3 cellular contexts compared by ENCODE assay signal in the genomic region with DNA sequence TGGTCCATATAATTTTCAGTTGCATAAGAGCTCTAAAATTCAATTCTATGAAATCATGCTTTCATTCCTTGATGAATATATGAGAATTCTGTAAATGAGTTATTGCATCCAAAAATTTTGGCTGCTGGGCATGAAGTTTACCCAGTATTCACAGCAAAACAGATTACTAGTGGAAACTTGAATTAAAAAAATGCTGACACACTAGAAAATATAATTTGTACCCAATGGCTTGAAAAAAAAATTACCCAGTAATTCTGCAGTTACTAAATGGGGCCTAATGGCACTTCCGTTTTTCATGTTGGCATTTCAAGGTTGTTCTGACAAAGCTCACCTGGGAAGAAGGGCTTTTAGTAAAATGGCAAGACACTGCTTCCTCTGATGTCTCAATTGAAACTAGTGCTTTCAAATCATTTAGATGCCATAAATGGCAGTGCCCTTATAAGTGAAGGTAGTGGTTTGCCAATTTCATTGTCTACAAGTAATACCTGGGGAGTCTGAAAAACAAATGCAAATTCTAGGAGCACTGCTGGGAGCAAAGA.
TF ChIP-seq lines count a peak whose summit lies in the region.

No MANE protein-coding gene starts in this region.

TF ChIP-seq in A549, 52 proteins besides CTCF, POLR2A, EP300 and RAD21 (continued from another document):
- TF ChIP-seq, protein P1, sequence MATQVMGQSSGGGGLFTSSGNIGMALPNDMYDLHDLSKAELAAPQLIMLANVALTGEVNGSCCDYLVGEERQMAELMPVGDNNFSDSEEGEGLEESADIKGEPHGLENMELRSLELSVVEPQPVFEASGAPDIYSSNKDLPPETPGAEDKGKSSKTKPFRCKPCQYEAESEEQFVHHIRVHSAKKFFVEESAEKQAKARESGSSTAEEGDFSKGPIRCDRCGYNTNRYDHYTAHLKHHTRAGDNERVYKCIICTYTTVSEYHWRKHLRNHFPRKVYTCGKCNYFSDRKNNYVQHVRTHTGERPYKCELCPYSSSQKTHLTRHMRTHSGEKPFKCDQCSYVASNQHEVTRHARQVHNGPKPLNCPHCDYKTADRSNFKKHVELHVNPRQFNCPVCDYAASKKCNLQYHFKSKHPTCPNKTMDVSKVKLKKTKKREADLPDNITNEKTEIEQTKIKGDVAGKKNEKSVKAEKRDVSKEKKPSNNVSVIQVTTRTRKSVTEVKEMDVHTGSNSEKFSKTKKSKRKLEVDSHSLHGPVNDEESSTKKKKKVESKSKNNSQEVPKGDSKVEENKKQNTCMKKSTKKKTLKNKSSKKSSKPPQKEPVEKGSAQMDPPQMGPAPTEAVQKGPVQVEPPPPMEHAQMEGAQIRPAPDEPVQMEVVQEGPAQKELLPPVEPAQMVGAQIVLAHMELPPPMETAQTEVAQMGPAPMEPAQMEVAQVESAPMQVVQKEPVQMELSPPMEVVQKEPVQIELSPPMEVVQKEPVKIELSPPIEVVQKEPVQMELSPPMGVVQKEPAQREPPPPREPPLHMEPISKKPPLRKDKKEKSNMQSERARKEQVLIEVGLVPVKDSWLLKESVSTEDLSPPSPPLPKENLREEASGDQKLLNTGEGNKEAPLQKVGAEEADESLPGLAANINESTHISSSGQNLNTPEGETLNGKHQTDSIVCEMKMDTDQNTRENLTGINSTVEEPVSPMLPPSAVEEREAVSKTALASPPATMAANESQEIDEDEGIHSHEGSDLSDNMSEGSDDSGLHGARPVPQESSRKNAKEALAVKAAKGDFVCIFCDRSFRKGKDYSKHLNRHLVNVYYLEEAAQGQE (IDR thresholded peaks at IDR 0.05) = no peak
- TF ChIP-seq ZFP36 (IDR thresholded peaks at IDR 0.05; ENCODE audit: borderline replicate concordance, partially characterized antibody) (no peak), FOXS1 (CRISPR knock-in tag; IDR thresholded peaks at IDR 0.05) (no peak), MAZ (IDR thresholded peaks at IDR 0.05; ENCODE audit: borderline replicate concordance, low read depth, low read length) (no peak), RFX5 (IDR thresholded peaks at IDR 0.05) (no peak), MAFK (IDR thresholded peaks at IDR 0.05; ENCODE audit: partially characterized antibody) (peak; percentile 86)
- TF ChIP-seq, protein P2, sequence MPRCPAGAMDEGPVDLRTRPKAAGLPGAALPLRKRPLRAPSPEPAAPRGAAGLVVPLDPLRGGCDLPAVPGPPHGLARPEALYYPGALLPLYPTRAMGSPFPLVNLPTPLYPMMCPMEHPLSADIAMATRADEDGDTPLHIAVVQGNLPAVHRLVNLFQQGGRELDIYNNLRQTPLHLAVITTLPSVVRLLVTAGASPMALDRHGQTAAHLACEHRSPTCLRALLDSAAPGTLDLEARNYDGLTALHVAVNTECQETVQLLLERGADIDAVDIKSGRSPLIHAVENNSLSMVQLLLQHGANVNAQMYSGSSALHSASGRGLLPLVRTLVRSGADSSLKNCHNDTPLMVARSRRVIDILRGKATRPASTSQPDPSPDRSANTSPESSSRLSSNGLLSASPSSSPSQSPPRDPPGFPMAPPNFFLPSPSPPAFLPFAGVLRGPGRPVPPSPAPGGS (IDR thresholded peaks at IDR 0.05) = no peak

TF ChIP-seq in H1, 55 proteins besides CTCF, POLR2A, EP300 and RAD21 (continued from another document):
- TF ChIP-seq KDM4A (IDR thresholded peaks at IDR 0.05; ENCODE audit: low read depth, low read length, severe bottlenecking) (no peak), BRCA1 (IDR thresholded peaks at IDR 0.05; ENCODE audit: low read depth, low read length) (no peak), SP1 (IDR thresholded peaks at IDR 0.05; ENCODE audit: low read depth, low read length) (no peak), RFX5 (IDR thresholded peaks at IDR 0.05; ENCODE audit: borderline replicate concordance, low read depth, low read length) (no peak), MAFK (IDR thresholded peaks at IDR 0.05; ENCODE audit: low read depth, low read length) (peak; percentile 51; the same call in 1 of the 2 replicates)

TF ChIP-seq in SK-N-SH, 30 proteins besides CTCF, POLR2A, EP300 and RAD21:
- TF ChIP-seq, protein P1 (IDR thresholded peaks at IDR 0.05; ENCODE audit: low read depth, low read length) = no peak
- TF ChIP-seq, protein P3, sequence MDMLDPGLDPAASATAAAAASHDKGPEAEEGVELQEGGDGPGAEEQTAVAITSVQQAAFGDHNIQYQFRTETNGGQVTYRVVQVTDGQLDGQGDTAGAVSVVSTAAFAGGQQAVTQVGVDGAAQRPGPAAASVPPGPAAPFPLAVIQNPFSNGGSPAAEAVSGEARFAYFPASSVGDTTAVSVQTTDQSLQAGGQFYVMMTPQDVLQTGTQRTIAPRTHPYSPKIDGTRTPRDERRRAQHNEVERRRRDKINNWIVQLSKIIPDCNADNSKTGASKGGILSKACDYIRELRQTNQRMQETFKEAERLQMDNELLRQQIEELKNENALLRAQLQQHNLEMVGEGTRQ (IDR thresholded peaks at IDR 0.05; ENCODE audit: borderline replicate concordance, low read depth, low read length) = no peak
- TF ChIP-seq, protein P4, sequence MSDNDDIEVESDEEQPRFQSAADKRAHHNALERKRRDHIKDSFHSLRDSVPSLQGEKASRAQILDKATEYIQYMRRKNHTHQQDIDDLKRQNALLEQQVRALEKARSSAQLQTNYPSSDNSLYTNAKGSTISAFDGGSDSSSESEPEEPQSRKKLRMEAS (IDR thresholded peaks at IDR 0.05; ENCODE audit: low read depth) = no peak
- no peak for TF ChIP-seq ELF1 (IDR thresholded peaks at IDR 0.05)
- no peak for TF ChIP-seq MEF2A (IDR thresholded peaks at IDR 0.05; ENCODE audit: borderline replicate concordance, low read depth)
- TF ChIP-seq TEAD4 (IDR thresholded peaks at IDR 0.05; ENCODE audit: borderline replicate concordance, insufficient read depth) = no peak
- TF ChIP-seq, protein P5, sequence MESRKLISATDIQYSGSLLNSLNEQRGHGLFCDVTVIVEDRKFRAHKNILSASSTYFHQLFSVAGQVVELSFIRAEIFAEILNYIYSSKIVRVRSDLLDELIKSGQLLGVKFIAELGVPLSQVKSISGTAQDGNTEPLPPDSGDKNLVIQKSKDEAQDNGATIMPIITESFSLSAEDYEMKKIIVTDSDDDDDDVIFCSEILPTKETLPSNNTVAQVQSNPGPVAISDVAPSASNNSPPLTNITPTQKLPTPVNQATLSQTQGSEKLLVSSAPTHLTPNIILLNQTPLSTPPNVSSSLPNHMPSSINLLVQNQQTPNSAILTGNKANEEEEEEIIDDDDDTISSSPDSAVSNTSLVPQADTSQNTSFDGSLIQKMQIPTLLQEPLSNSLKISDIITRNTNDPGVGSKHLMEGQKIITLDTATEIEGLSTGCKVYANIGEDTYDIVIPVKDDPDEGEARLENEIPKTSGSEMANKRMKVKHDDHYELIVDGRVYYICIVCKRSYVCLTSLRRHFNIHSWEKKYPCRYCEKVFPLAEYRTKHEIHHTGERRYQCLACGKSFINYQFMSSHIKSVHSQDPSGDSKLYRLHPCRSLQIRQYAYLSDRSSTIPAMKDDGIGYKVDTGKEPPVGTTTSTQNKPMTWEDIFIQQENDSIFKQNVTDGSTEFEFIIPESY (IDR thresholded peaks at IDR 0.05; ENCODE audit: borderline replicate concordance, low read depth) = no peak
- TF ChIP-seq POLR2AphosphoS5 (IDR thresholded peaks at IDR 0.05; ENCODE audit: low read depth, low read length) = no peak
- no peak for TF ChIP-seq EZH2phosphoT487 (IDR thresholded peaks at IDR 0.05; ENCODE audit: borderline replicate concordance, low read depth)
- TF ChIP-seq MXI1 (IDR thresholded peaks at IDR 0.05; ENCODE audit: low read depth, low read length) = no peak
- TF ChIP-seq RCOR1 (IDR thresholded peaks at IDR 0.05; ENCODE audit: low read length) = no peak
- no peak for TF ChIP-seq NRF1 (IDR thresholded peaks at IDR 0.05; ENCODE audit: low read depth, low read length)
- TF ChIP-seq SMC3 (IDR thresholded peaks at IDR 0.05; ENCODE audit: low read depth, low read length) = no peak
- no peak for TF ChIP-seq RXRA (IDR thresholded peaks at IDR 0.05; ENCODE audit: borderline replicate concordance, low read depth)
- TF ChIP-seq, protein P6, sequence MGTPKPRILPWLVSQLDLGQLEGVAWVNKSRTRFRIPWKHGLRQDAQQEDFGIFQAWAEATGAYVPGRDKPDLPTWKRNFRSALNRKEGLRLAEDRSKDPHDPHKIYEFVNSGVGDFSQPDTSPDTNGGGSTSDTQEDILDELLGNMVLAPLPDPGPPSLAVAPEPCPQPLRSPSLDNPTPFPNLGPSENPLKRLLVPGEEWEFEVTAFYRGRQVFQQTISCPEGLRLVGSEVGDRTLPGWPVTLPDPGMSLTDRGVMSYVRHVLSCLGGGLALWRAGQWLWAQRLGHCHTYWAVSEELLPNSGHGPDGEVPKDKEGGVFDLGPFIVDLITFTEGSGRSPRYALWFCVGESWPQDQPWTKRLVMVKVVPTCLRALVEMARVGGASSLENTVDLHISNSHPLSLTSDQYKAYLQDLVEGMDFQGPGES (IDR thresholded peaks at IDR 0.05; ENCODE audit: low read depth, low read length) = no peak
- TF ChIP-seq CHD2 (IDR thresholded peaks at IDR 0.05; ENCODE audit: low read length, partially characterized antibody) = no peak
- no peak for TF ChIP-seq YY1 (IDR thresholded peaks at IDR 0.05; ENCODE audit: low read depth)
- no peak for TF ChIP-seq TAF1 (IDR thresholded peaks at IDR 0.05; ENCODE audit: borderline replicate concordance, low read depth, low read length)
- TF ChIP-seq FOXJ3 (CRISPR knock-in tag; IDR thresholded peaks at IDR 0.05) = no peak
